ENCODE assay signal across 1 cellular context in the genomic region with DNA sequence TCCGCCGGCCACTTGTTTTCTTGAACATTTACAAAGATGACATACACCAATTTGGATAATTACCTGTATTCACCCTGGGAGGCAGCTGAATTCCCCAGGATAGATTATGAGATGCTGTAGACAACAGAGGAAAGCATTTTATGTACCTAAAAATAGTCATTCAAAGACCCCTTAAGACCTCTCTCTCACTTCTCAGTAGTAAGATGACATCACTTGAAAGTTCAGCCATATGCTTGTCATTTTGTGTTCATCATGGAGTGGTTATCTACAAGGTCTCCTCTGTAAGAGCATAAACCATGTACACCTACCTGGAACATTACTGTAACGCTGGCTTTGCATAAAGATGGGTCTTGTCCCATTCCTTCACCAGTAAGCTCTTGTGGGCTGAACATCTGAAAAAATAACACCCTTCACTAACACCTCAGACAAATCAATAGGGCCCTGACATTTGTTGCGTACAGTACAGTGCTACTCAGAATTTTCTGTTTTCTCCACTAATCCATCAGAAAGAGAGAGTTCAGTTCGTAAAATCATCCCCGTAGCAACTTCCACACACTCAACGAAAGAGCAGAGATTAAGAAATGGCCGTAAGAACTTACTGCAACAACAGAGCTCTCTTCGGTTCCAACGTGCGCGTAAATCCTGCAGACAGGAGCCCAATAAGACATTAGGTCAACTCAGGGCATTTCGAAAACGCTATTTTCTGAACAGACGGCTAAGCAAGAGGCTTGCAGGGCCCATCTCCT.
TF ChIP-seq lines count a peak whose summit lies in the region.

No MANE protein-coding gene starts in this region.

TF ChIP-seq in WTC11, 78 proteins besides CTCF, POLR2A, EP300 and RAD21 (continued from another document):
- TF ChIP-seq ZBTB43 (CRISPR knock-in tag; IDR thresholded peaks at IDR 0.05): no peak; the same call in 1 of the 2 replicates
- TF ChIP-seq, protein P1, sequence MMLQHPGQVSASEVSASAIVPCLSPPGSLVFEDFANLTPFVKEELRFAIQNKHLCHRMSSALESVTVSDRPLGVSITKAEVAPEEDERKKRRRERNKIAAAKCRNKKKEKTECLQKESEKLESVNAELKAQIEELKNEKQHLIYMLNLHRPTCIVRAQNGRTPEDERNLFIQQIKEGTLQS (CRISPR knock-in tag; conservative IDR thresholded peaks at IDR 0.05): no peak
- TF ChIP-seq ZNF219 (CRISPR knock-in tag; IDR thresholded peaks at IDR 0.05; ENCODE audit: borderline replicate concordance): no peak
- no peak for TF ChIP-seq PREB (CRISPR knock-in tag; IDR thresholded peaks at IDR 0.05; ENCODE audit: borderline replicate concordance)
- TF ChIP-seq MXD4 (CRISPR knock-in tag; IDR thresholded peaks at IDR 0.05; ENCODE audit: borderline replicate concordance): no peak
- no peak for TF ChIP-seq CREB1 (CRISPR knock-in tag; IDR thresholded peaks at IDR 0.05)
- no peak for TF ChIP-seq ZNF138 (CRISPR knock-in tag; conservative IDR thresholded peaks at IDR 0.05)
